8 cellular contexts compared by ENCODE assay signal in genomic region chr20:32278199-32278643, GRCh38. TPM values are rescaled to one million over a fixed set of nuclear protein-coding genes. Genes with fewer than 3 reads are reported as not detected.
DNase-seq lines count a peak whose midpoint lies in the region; ATAC-seq and TF ChIP-seq lines count a peak whose summit lies in the region.

No MANE protein-coding gene starts in this region.

- H3K9me3 ChIP-seq in RWPE2 (ENCODE audit: severe bottlenecking) (no peaks in the 10 kb centered on the region), endodermal cell (ENCODE audit: control insufficient read depth, low read length) (no peaks in the 10 kb centered on the region), neuronal stem cell (replicated peaks in 1 of 2; ENCODE audit: control insufficient read depth in 2 of 2, insufficient read depth in 1 of 2, low read depth in 1 of 2, low read length in 2 of 2) (peaks cover 0 to 4% of the 10 kb centered on the region in 2 donors)

- DNase-seq in activated CD4-positive, CD25-positive, alpha-beta regulatory T cell treated with anti-CD3 and anti-CD28 coated beads, Interleukin-2, amount 50 U/mL, for 72 hours: no peak
- DNase-seq in RWPE2 (ENCODE audit: low spot score) (no peak), endodermal cell (no peak), neuronal stem cell (ENCODE audit: low spot score) (no peak), posterior vena cava (ENCODE audit: low spot score) (no peak), UCSD-AML1 (lab: John Stamatoyannopoulos, UW; ENCODE audit: unreplicated experiment) (no peak)

- H2BK120ac ChIP-seq in neuronal stem cell (ENCODE audit: low read depth, low read length): no peak overlapping the region

- no peak overlapping the region for H4K8ac ChIP-seq in neuronal stem cell (ENCODE audit: low read depth, low read length)

- ATAC-seq in activated CD4-positive, CD25-positive, alpha-beta regulatory T cell treated with anti-CD3 and anti-CD28 coated beads, Interleukin-2, amount 50 U/mL, for 24 hours: peak; percentile 35 to 36
- ATAC-seq in HG02938 (IDR thresholded peaks at IDR 0.05; ENCODE audit: unreplicated experiment): peak; percentile 58
- peak; percentile 26; the same call in 2 of the 3 replicates for ATAC-seq in RWPE2 (ENCODE audit: low read depth)

- peaks cover 7% of the 10 kb centered on the region for H3K4me1 Mint-ChIP-seq in endodermal cell

- H3K27me3 ChIP-seq in RWPE2 (ENCODE audit: insufficient read depth, poor library complexity, severe bottlenecking) (no peaks in the 10 kb centered on the region), endodermal cell (ENCODE audit: control insufficient read depth, insufficient read depth, low read length, poor library complexity, severe bottlenecking) (no peaks in the 10 kb centered on the region), neuronal stem cell (ENCODE audit: control insufficient read depth in 3 of 3, insufficient read depth in 3 of 3, low read depth in 1 of 3, low read length in 3 of 3) (peaks cover 0 to under 1% (median 0%) of the 10 kb centered on the region in 3 experiments)

- H2BK5ac ChIP-seq in neuronal stem cell (ENCODE audit: low read length): no peak overlapping the region

- H2AFZ ChIP-seq in neuronal stem cell (ENCODE audit: low read length): peak overlapping the region; percentile 100

- H3K4me3 ChIP-seq in RWPE2 (ENCODE audit: severe bottlenecking) (peak overlapping the region; percentile 94), endodermal cell (ENCODE audit: low read length) (peak overlapping the region; percentile 92), neuronal stem cell (ENCODE audit: low read length in 2 of 2) (peak overlapping the region; percentile 88 to 90)

- TF ChIP-seq CTCF in RWPE2 (IDR thresholded peaks at IDR 0.05; ENCODE audit: poor library complexity, severe bottlenecking) (no peak), endodermal cell (conservative IDR thresholded peaks at IDR 0.05) (no peak)

- H3K27me3 Mint-ChIP-seq in endodermal cell (ENCODE audit: insufficient read depth): peaks cover 9% of the 10 kb centered on the region

- H2BK12ac ChIP-seq in neuronal stem cell (ENCODE audit: low read length): no peak overlapping the region

- H3K9ac ChIP-seq in endodermal cell (ENCODE audit: extremely low read depth, low read length, poor library complexity, severe bottlenecking): peak overlapping the region; percentile 62
- H3K9ac ChIP-seq in neuronal stem cell (ENCODE audit: low read depth, low read length, poor library complexity): peak overlapping the region; percentile 98

- no peak overlapping the region for H2AK5ac ChIP-seq in neuronal stem cell (ENCODE audit: low read depth, low read length)

- peaks cover 3% of the 10 kb centered on the region for H3K79me1 ChIP-seq in neuronal stem cell (ENCODE audit: low read depth, low read length)

- no peak overlapping the region for H3K14ac ChIP-seq in neuronal stem cell (ENCODE audit: low read length)

- H2BK15ac ChIP-seq in neuronal stem cell (ENCODE audit: low read length): no peak overlapping the region

- H3K27ac ChIP-seq in RWPE2 (ENCODE audit: poor library complexity, severe bottlenecking): peak overlapping the region; percentile 10
- H3K27ac ChIP-seq in endodermal cell (ENCODE audit: low read depth, low read length): no peak overlapping the region
- no peak overlapping the region for H3K27ac ChIP-seq in neuronal stem cell (replicated peaks; ENCODE audit: low read length)

- no peak overlapping the region for H3K4ac ChIP-seq in neuronal stem cell (ENCODE audit: low read length)

- H3K4me3 Mint-ChIP-seq in endodermal cell: peak overlapping the region; percentile 73

- WGBS in endodermal cell (ENCODE audit: insufficient coverage in 1 of 2, insufficient read length in 1 of 2), 2 experiments: 77 to 100% methylated on average over 1 to 4 of the region's 4 CpGs
- WGBS in neuronal stem cell (ENCODE audit: extremely low coverage in 2 of 2, insufficient read length in 2 of 2, insufficient replicate concordance in 1 of 2), 2 donors: no CpG with 5 or more reads among the region's 4 CpGs

- H3K4me1 ChIP-seq in RWPE2 (ENCODE audit: insufficient read depth, poor library complexity, severe bottlenecking): peaks cover 4% of the 10 kb centered on the region
- peaks cover 3% of the 10 kb centered on the region for H3K4me1 ChIP-seq in endodermal cell (ENCODE audit: control insufficient read depth, insufficient read depth, low read length)
- peaks cover 4 to 7% of the 10 kb centered on the region in 2 donors for H3K4me1 ChIP-seq in neuronal stem cell (ENCODE audit: control insufficient read depth in 2 of 2, insufficient read depth in 1 of 2, low read depth in 1 of 2, low read length in 2 of 2)

- H3K36me3 ChIP-seq in RWPE2 (ENCODE audit: low read depth) (peaks cover 10% of the 10 kb centered on the region; the same call in 1 of the 2 replicates), endodermal cell (ENCODE audit: control insufficient read depth, insufficient read depth, low read length) (peaks cover 12% of the 10 kb centered on the region), neuronal stem cell (replicated peaks in 1 of 2; ENCODE audit: control insufficient read depth in 2 of 2, insufficient read depth in 2 of 2, low read length in 2 of 2) (peaks cover 3 to 7% of the 10 kb centered on the region in 2 donors)

- H3K27ac Mint-ChIP-seq in endodermal cell: peak overlapping the region; percentile 50

- peak overlapping the region; percentile 95 for H3K4me2 ChIP-seq in neuronal stem cell (ENCODE audit: insufficient read depth, low read length, poor library complexity, severe bottlenecking)

- H4K91ac ChIP-seq in neuronal stem cell (ENCODE audit: low read depth, low read length, poor library complexity): no peak overlapping the region

- intact Hi-C loops in posterior vena cava (cut with DNase I): no loop called here

- no peaks in the 10 kb centered on the region for H3K9me3 Mint-ChIP-seq in endodermal cell

- H3K23ac ChIP-seq in neuronal stem cell (ENCODE audit: low read depth, low read length, poor library complexity): no peak overlapping the region

- H3K18ac ChIP-seq in neuronal stem cell (ENCODE audit: low read length): no peak overlapping the region

- H3K36me3 Mint-ChIP-seq in endodermal cell (ENCODE audit: low read depth): peaks cover 3% of the 10 kb centered on the region

RNA-seq across cellular contexts. Expression of gene KIF3B, which starts 0.8 kb away (rescaled TPM):
- 10 to 100 TPM; 31.4 to 41.1 TPM for total RNA-seq in endodermal cell
- polyA plus RNA-seq in endodermal cell (2013, experiment 1 of 2): 21.1 TPM
- 21.3 TPM for polyA plus RNA-seq in endodermal cell (2013, experiment 2 of 2)
- polyA plus RNA-seq in neuronal stem cell (2013, experiment 1 of 2): 18.9 TPM
- polyA plus RNA-seq in neuronal stem cell (2013, experiment 2 of 2): 18.8 TPM
- 10 to 100 TPM; 26.2 to 28.8 TPM for total RNA-seq in posterior vena cava
